In the genomic region with DNA sequence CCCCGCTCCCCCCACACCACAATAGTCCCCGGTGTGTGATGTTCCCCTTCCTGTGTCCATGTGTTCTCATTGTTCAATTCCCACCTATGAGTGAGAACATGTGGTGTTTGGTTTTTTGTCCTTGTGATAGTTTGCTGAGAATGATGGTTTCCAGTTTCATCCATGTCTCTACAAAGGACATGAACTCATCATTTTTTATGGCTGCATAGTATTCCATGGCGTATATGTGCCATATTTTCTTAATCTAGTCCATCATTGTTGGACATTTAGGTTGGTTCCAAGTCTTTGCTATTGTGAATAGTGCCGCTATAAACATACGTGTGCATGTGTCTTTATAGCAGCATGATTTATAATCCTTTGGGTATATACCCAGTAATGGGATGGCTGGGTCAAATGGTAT, we compare ENCODE assay signal across 6 cellular contexts. TPM values are rescaled to one million over a fixed set of nuclear protein-coding genes. Genes with fewer than 3 reads are reported as not detected.
"Had no signal": no experiment of that assay in that cellular context is flagged by ENCODE, and none has a peak within 500 bp of the region (broad histone marks: within the 10 kb centered on the region; RNA-seq: fewer than 3 reads in every experiment).

No MANE protein-coding gene starts in this region.

RNA-seq across cellular contexts. Expression of a gene that starts 11.1 kb away (rescaled TPM):
- total RNA-seq: activated CD4-positive, alpha-beta T cell treated with anti-CD3 and anti-CD28 coated beads, Interleukin-2, amount 10 ng/mL, durations not matched to agents 24 days and 14 days; activated CD4-positive, alpha-beta T cell treated with anti-CD3 and anti-CD28 coated beads, Interleukin-2, amount 10 ng/mL, durations not matched to agents 7 days and 5 days; T-helper 1 cell treated with Interleukin-12 subunit alpha and Interleukin-12 subunit beta and Interleukin-4 antibody, amounts not matched to agents 30 ng/mL and 1 ng/mL, for 36 hours; T-helper 17 cell; T-helper 2 cell treated with Interferon-gamma antibody and Interleukin-4, amounts not matched to agents 100 ng/mL and 5 ng/mL, for 36 hours; WTC11 had no signal
